Comparison of ENCODE assay signal across 12 cellular contexts in the genomic region with DNA sequence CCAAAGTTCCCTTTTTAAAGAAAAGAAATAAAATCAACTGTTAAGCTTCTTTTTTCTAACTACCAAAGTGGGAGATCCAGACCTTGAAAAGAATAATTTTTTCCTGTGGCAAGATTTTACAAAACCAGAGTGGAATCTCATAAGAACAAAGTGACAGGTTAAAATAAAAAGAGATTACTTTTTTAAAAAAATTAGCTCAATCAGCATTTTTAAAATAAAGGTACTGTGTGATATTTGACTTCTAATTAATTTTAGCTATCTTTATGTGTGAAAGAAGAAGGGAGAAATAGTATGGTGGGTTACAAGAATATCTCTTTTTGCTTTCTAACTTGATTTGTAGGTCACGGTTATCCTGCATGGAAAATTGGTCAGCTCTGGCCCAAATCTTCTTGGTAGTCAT.
"Had no signal": no experiment of that assay in that cellular context is flagged by ENCODE, and none has a peak within 500 bp of the region (broad histone marks: within the 10 kb centered on the region; RNA-seq: fewer than 3 reads in every experiment).

No MANE protein-coding gene starts in this region.

- H3K27me3 ChIP-seq: ascending aorta, foreskin keratinocyte, thyroid gland had no signal

- H3K4me3 ChIP-seq: ascending aorta, skin epidermis, thyroid gland had no signal

- H3K9ac ChIP-seq: parathyroid adenoma had no signal

- H3K27ac ChIP-seq: foreskin keratinocyte, parathyroid adenoma, thyroid gland had no signal

- ATAC-seq: activated T-cell treated with anti-CD3 and anti-CD28 coated beads, Interleukin-2, amount 50 U/mL, for 4 hours; foreskin keratinocyte; left lobe of liver had no signal

- H3K9me3 ChIP-seq: thyroid gland had no signal

- H3K27ac Mint-ChIP-seq: activated naive CD8-positive, alpha-beta T cell treated with anti-CD3 and anti-CD28 coated beads, Interleukin-2, amount 10 ng/mL, durations not matched to agents 7 days and 5 days had no signal

- H3K4me1 ChIP-seq: parathyroid adenoma, thyroid gland had no signal

- H2AFZ ChIP-seq: parathyroid adenoma had no signal

- H3K79me2 ChIP-seq: parathyroid adenoma had no signal

- H3K36me3 ChIP-seq: ascending aorta, thyroid gland had no signal

- DNase-seq: activated CD4-positive, alpha-beta T cell treated with anti-CD3 and anti-CD28 coated beads for 1 hour; activated CD4-positive, alpha-beta T cell treated with anti-CD3 and anti-CD28 coated beads, Interleukin-2, amount 50 U/mL, for 48 hours; activated gamma-delta T cell; activated naive CD8-positive, alpha-beta T cell treated with anti-CD3 and anti-CD28 coated beads, Interleukin-2, amount 10 ng/mL, durations not matched to agents 7 days and 5 days; activated T-cell treated with anti-CD3 and anti-CD28 coated beads, Interleukin-2, amount 50 U/mL, for 4 hours; foreskin keratinocyte; mesendoderm; thyroid gland had no signal

- H3K27me3 Mint-ChIP-seq: activated naive CD8-positive, alpha-beta T cell treated with anti-CD3 and anti-CD28 coated beads, Interleukin-2, amount 10 ng/mL, durations not matched to agents 7 days and 5 days had no signal

- H3K4me3 Mint-ChIP-seq: activated naive CD8-positive, alpha-beta T cell treated with anti-CD3 and anti-CD28 coated beads, Interleukin-2, amount 10 ng/mL, durations not matched to agents 7 days and 5 days; activated T-cell treated with anti-CD3 and anti-CD28 coated beads, Interleukin-2, amount 50 U/mL, for 4 hours had no signal
